In genomic region chr20:6142348-6142993, GRCh38 we compare ENCODE assay signal across 8 cellular contexts. TPM values are rescaled to one million over a fixed set of nuclear protein-coding genes. Genes with fewer than 3 reads are reported as not detected.
DNase-seq lines count a peak whose midpoint lies in the region; ATAC-seq, FAIRE-seq and TF ChIP-seq lines count a peak whose summit lies in the region.

No MANE protein-coding gene starts in this region.

- intact Hi-C loops in activated CD8-positive, alpha-beta T cell treated with anti-CD3 and anti-CD28 coated beads for 36 hours (cut with micrococcal nuclease), result no loop called here

- H3K4me3 Mint-ChIP-seq in activated CD8-positive, alpha-beta T cell treated with anti-CD3 and anti-CD28 coated beads for 36 hours, result no peak overlapping the region
- no peak overlapping the region for H3K4me3 Mint-ChIP-seq in nephron progenitor cell

- peaks cover 5% of the 10 kb centered on the region for H3K27me3 Mint-ChIP-seq in activated CD8-positive, alpha-beta T cell treated with anti-CD3 and anti-CD28 coated beads for 36 hours
- H3K27me3 Mint-ChIP-seq in nephron progenitor cell (ENCODE audit: low read depth, poor library complexity), result peaks cover 3% of the 10 kb centered on the region

- TF ChIP-seq CTCF in AG04449 (IDR thresholded peaks at IDR 0.05; ENCODE audit: insufficient read depth, low read length, missing control alignments), result peak; percentile 54
- TF ChIP-seq CTCF in activated CD8-positive, alpha-beta T cell treated with anti-CD3 and anti-CD28 coated beads for 36 hours (IDR thresholded peaks at IDR 0.05), result peak; percentile 81
- TF ChIP-seq CTCF in nephron progenitor cell (IDR thresholded peaks at IDR 0.05), result peak; percentile 94

- no peak overlapping the region for H3K27ac Mint-ChIP-seq in activated CD8-positive, alpha-beta T cell treated with anti-CD3 and anti-CD28 coated beads for 36 hours
- H3K27ac Mint-ChIP-seq in nephron progenitor cell, result no peak overlapping the region

- no peak for TF ChIP-seq POLR2A in GM12891 (IDR thresholded peaks at IDR 0.05; ENCODE audit: low read depth, low read length)

- DNase-seq in AG04449 (ENCODE audit: low read depth, low spot score), result peak; percentile 23
- peak; percentile 38 for DNase-seq in GM12891 (ENCODE audit: insufficient read length, low spot score)
- DNase-seq in NCI-H446 (lab: John Stamatoyannopoulos, UW), result peak; percentile 29 to 72
- peak; percentile 55 for DNase-seq in activated CD8-positive, alpha-beta T cell treated with anti-CD3 and anti-CD28 coated beads for 36 hours
- peak; percentile 34 for DNase-seq in fibroblast of gingiva (ENCODE audit: low read depth)
- peak; percentile 65 for DNase-seq in nephron progenitor cell

- H3K9me3 Mint-ChIP-seq in activated CD8-positive, alpha-beta T cell treated with anti-CD3 and anti-CD28 coated beads for 36 hours, result no peaks in the 10 kb centered on the region
- peaks cover 26% of the 10 kb centered on the region for H3K9me3 Mint-ChIP-seq in nephron progenitor cell

- ATAC-seq in HG03175 (IDR thresholded peaks at IDR 0.05; ENCODE audit: unreplicated experiment), result peak; percentile 80
- ATAC-seq in activated CD8-positive, alpha-beta T cell treated with anti-CD3 and anti-CD28 coated beads for 36 hours, result no peak
- ATAC-seq in HG03439 (IDR thresholded peaks at IDR 0.05; ENCODE audit: unreplicated experiment), result no peak

- no peaks in the 10 kb centered on the region for H3K36me3 Mint-ChIP-seq in activated CD8-positive, alpha-beta T cell treated with anti-CD3 and anti-CD28 coated beads for 36 hours (ENCODE audit: low read depth)
- no peaks in the 10 kb centered on the region for H3K36me3 Mint-ChIP-seq in nephron progenitor cell (ENCODE audit: low read depth)

- CTCF ChIA-PET in AG04449 (lab: Yijun Ruan, JAX), result interaction anchor here (1.1 to 1.4 kb wide), 2 partner anchors 1143 to 1784 kb away, joined by 4 read pairs; no protein-coding TSS in a partner anchor
- CTCF ChIA-PET in activated CD8-positive, alpha-beta T cell treated with anti-CD3 and anti-CD28 coated beads for 36 hours (lab: Charles Lee), result interaction anchor here (0.8 kb wide), 1 partner anchor 145 kb away, joined by 3 read pairs; no protein-coding TSS in a partner anchor

- POLR2A ChIA-PET in AG04449 (lab: Yijun Ruan, JAX), result no interaction called here
- POLR2A ChIA-PET in activated CD8-positive, alpha-beta T cell treated with anti-CD3 and anti-CD28 coated beads for 36 hours (lab: Charles Lee), result no interaction called here

- FAIRE-seq in GM12891 (lab: Jason Lieb, UNC), result peak; percentile 91

- H3K4me3 ChIP-seq in AG04449 (ENCODE audit: low read depth, low read length), result no peak overlapping the region

- H3K4me1 Mint-ChIP-seq in activated CD8-positive, alpha-beta T cell treated with anti-CD3 and anti-CD28 coated beads for 36 hours (ENCODE audit: low read depth), result no peaks in the 10 kb centered on the region
- H3K4me1 Mint-ChIP-seq in nephron progenitor cell, result no peaks in the 10 kb centered on the region

TF ChIP-seq in GM12891, 5 proteins besides CTCF, POLR2A, EP300 and RAD21:
- no peak for TF ChIP-seq PAX5 (IDR thresholded peaks at IDR 0.05; ENCODE audit: insufficient read depth, low read length, severe bottlenecking)
- TF ChIP-seq TAF1 (IDR thresholded peaks at IDR 0.05; ENCODE audit: low read depth, low read length), result no peak
- no peak for TF ChIP-seq POLR2AphosphoS5 (IDR thresholded peaks at IDR 0.05; ENCODE audit: low read depth, low read length)
- no peak for TF ChIP-seq POU2F2 (IDR thresholded peaks at IDR 0.05; ENCODE audit: low read depth, low read length)
- no peak for TF ChIP-seq SPI1 (IDR thresholded peaks at IDR 0.05; ENCODE audit: low read depth, low read length)

RNA-seq across cellular contexts. Expression of gene FERMT1, which starts 19.6 kb away (rescaled TPM):
- 0.04 TPM for polyA plus RNA-seq in GM12891 (2012; ENCODE audit: low read depth, missing spikeins)
- under 1 TPM; 0.09 to 0.52 TPM for total RNA-seq in activated CD8-positive, alpha-beta T cell treated with anti-CD3 and anti-CD28 coated beads for 36 hours
